Comparison of ENCODE assay signal across 16 cellular contexts in genomic region chr10:123501148-123501547, GRCh38.
DNase-seq lines count a peak whose midpoint lies in the region; ATAC-seq and TF ChIP-seq lines count a peak whose summit lies in the region.
"Had no signal": no experiment of that assay in that cellular context is flagged by ENCODE, and none has a peak within 500 bp of the region (broad histone marks: within the 10 kb centered on the region; RNA-seq: fewer than 3 reads in every experiment).

No MANE protein-coding gene starts in this region.

- H3K9me3 ChIP-seq in GM23248 (ENCODE audit: low read depth), result no peaks in the 10 kb centered on the region
- no peaks in the 10 kb centered on the region for H3K9me3 ChIP-seq in upper lobe of right lung

- intact Hi-C loops in upper lobe of right lung (cut with DNase I), result no loop called here

- H3K79me2 ChIP-seq in GM23248 (ENCODE audit: insufficient read depth), result no peaks in the 10 kb centered on the region

- no peak overlapping the region for H3K4me2 ChIP-seq in GM23248 (ENCODE audit: unreplicated experiment)

- H3K4me1 ChIP-seq in GM23248 (ENCODE audit: insufficient read depth) (no peaks in the 10 kb centered on the region), upper lobe of right lung (no peaks in the 10 kb centered on the region)

- H3K27ac ChIP-seq in GM23248 (no peak overlapping the region), upper lobe of right lung (no peak overlapping the region)
- H3K27ac ChIP-seq: C4-2B had no signal

- H3K27me3 ChIP-seq in GM23248 (replicated peaks; ENCODE audit: insufficient read depth), result no peaks in the 10 kb centered on the region
- no peaks in the 10 kb centered on the region for H3K27me3 ChIP-seq in upper lobe of right lung

- H4K20me1 ChIP-seq in GM23248 (ENCODE audit: insufficient read depth), result no peaks in the 10 kb centered on the region

- in situ Hi-C loops in GM23248 (cut with MboI), result no loop called here

- H3K9me2 ChIP-seq in GM23248 (ENCODE audit: insufficient read depth), result no peaks in the 10 kb centered on the region

- ATAC-seq in GM18498 (IDR thresholded peaks at IDR 0.05; ENCODE audit: unreplicated experiment) (peak; percentile 51), GM21723 (IDR thresholded peaks at IDR 0.05; ENCODE audit: unreplicated experiment) (peak; percentile 70), HG02798 (IDR thresholded peaks at IDR 0.05; ENCODE audit: poor library complexity, unreplicated experiment) (no peak), upper lobe of right lung (no peak)
- ATAC-seq: HCT116, K562 had no signal

- DNase-seq in GM10266 (ENCODE audit: extremely low spot score) (peak; percentile 16), inferior parietal cortex (ENCODE audit: extremely low spot score) (peak; percentile 5), GM23248 (no peak), upper lobe of right lung (no peak)
- DNase-seq: ACHN; CD4-positive, alpha-beta memory T cell; DMS153; DMS79 treated with DMSO at 0.1 percent for 48 hours; EL; Karpas-422 had no signal

- 16 to 31% methylated on average over 3 of the region's 3 CpGs for WGBS in GM23248 (ENCODE audit: low coverage in 1 of 2, low lambda C conversion rate in 2 of 2, missing lambda C conversion rate in 2 of 2), 2 experiments

- H3K36me3 ChIP-seq in GM23248 (ENCODE audit: low read depth), result no peaks in the 10 kb centered on the region
- H3K36me3 ChIP-seq in upper lobe of right lung, result no peaks in the 10 kb centered on the region

- H3K9ac ChIP-seq in GM23248, result no peak overlapping the region

- H3F3A ChIP-seq in GM23248 (ENCODE audit: insufficient read depth), result no peaks in the 10 kb centered on the region

- no peak for TF ChIP-seq CTCF in GM10266 (IDR thresholded peaks at IDR 0.05; ENCODE audit: control insufficient read depth, insufficient read depth, low read depth, missing control alignments)
- no peak for TF ChIP-seq CTCF in upper lobe of right lung (IDR thresholded peaks at IDR 0.05)

- H3K4me3 ChIP-seq in GM23248 (no peak overlapping the region), upper lobe of right lung (no peak overlapping the region)
- H3K4me3 ChIP-seq: K562 had no signal

- H2AFZ ChIP-seq in GM23248, result no peak overlapping the region

Comparison
In these comparisons a context has a peak if more than half of its experiments do, and no peak if none do; other contexts are left out.
1. DNase-seq: peak in GM10266 (single experiment) and inferior parietal cortex (single experiment); none in GM23248 (single experiment) and upper lobe of right lung (single experiment).
2. ATAC-seq: peak in GM18498 (single experiment) and GM21723 (single experiment); none in HG02798 (single experiment) and upper lobe of right lung (single experiment).